Comparison of ENCODE assay signal across 12 cellular contexts in the genomic region with DNA sequence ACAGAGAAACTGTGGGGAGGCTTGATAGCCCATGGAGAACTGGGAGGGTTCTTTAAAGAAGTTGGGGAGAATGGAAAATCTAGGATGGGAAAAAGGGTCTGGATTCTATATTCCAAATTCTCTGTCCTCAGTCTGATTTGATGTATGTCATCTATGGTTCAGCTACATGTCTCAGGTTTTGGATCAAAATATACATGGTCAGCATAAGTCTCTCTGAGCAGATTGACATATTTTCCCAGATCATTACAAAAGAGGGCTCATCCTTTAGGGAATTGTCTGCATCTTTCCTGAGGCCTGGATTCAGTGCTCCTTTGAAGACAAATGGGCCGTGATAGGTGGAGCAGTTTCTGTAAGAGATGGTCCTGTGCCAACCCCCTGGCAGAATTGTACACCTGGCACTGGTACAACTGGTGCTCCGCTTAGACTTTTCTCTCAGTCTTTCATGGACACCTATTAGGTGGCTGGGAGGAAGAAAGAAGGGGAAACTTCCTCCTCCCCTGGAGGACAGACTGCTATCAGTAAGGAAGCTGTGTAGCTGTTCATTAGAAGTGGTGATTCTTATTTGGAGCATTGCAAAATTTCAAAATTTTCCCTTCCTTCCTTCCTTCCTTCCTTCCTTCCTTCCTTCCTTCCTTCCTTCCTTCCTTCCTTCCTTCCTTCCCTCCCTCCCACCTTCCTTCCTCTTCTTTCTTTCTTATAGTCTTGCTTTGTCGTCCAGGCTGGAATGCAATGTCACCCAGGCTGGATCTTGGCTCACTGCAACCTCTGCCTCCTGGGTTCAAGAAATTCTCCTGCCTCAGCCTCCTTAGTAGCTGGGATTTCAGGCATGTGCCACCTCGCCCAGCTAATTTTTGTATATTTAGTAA.
"Had no signal": no experiment of that assay in that cellular context is flagged by ENCODE, and none has a peak within 500 bp of the region (broad histone marks: within the 10 kb centered on the region; RNA-seq: fewer than 3 reads in every experiment).

No MANE protein-coding gene starts in this region.

- H3K4me3 Mint-ChIP-seq: central memory CD8-positive, alpha-beta T cell; endodermal cell; naive thymus-derived CD4-positive, alpha-beta T cell; stimulated activated memory B cell treated with anti-CD40 and anti-IgM and Interleukin-4, amounts not matched to agents 10 μg/mL and 1 μg/mL and 100 μg/mL, for 72 hours had no signal

- DNase-seq: activated CD4-positive, alpha-beta T cell treated with anti-CD3 and anti-CD28 coated beads, Interleukin-2, amount 50 U/mL, for 1 hour; activated naive CD4-positive, alpha-beta T cell treated with anti-CD3 and anti-CD28 coated beads, Interleukin-2, amount 50 U/mL, for 16 hours; activated T-cell treated with anti-CD3 and anti-CD28 coated beads, Interleukin-2, amount 50 U/mL, for 1 hour; dermis blood vessel endothelial cell; endodermal cell; erythroblast; hypothalamus; kidney glomerular epithelial cell; lower lobe of right lung; naive thymus-derived CD4-positive, alpha-beta T cell had no signal

- ATAC-seq: lower lobe of right lung; naive thymus-derived CD4-positive, alpha-beta T cell; stimulated activated memory B cell treated with anti-CD40 and anti-IgM and Interleukin-4, amounts not matched to agents 10 μg/mL and 1 μg/mL and 100 μg/mL, for 72 hours had no signal

- H3K4me1 Mint-ChIP-seq: central memory CD8-positive, alpha-beta T cell; naive thymus-derived CD4-positive, alpha-beta T cell; stimulated activated memory B cell treated with anti-CD40 and anti-IgM and Interleukin-4, amounts not matched to agents 10 μg/mL and 1 μg/mL and 100 μg/mL, for 72 hours had no signal

- H3K27ac Mint-ChIP-seq: endodermal cell; naive thymus-derived CD4-positive, alpha-beta T cell; stimulated activated memory B cell treated with anti-CD40 and anti-IgM and Interleukin-4, amounts not matched to agents 10 μg/mL and 1 μg/mL and 100 μg/mL, for 72 hours had no signal

- H3K27me3 Mint-ChIP-seq: central memory CD8-positive, alpha-beta T cell; naive thymus-derived CD4-positive, alpha-beta T cell had no signal

- H3K9me3 Mint-ChIP-seq: central memory CD8-positive, alpha-beta T cell had no signal
